ENCODE assay signal across 1 cellular context in the genomic region with DNA sequence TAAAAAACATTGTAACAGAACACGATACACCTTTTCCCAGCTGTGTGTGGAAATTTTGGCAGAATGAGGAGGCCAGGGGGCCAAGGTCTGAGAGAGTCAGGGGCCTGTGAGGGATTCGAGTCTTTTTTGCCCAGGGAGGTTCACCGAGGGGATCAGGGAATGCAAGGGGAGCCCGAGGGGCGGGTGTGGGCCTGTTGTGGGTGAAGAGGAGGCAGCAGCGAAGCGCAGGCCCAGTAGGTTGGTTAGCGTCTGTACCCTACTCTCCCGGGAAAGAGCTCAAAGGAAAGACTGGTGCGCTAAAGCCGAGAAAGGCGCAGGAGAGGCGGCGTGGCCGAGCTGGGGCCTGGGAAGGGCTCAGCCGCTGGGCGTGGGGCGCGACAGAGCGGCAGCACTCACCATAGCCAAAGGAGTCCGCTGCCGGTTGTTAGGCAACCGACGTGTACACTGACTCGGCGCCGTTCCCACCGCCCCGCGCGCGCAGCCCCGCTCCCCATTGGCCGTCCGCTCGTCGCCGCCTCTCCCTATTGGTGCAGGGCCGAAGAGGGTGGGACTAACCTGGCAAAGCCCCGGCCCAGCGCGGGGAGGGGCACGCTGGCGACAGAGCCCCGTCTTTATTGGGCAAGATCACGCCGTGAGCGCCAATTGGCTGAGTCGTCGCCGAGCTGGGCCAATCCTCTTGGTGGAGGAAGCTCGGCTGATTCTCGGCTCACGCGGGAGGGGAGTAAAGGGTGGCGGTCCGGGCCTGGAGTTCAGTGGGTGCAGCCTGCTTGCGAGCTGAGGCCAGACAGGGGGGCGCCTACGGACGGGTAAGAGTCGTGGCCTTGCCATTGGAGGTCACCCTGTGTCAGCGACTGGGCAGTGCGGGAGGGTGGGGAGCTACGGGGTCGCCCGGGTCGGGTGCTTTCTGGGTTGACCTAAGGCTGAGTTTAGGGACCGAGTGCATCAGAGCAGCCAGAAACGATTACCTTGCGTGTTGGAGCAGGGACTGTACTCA.
TF ChIP-seq lines count a peak whose summit lies in the region.

A gene (minus strand): TSS at position 446 of the 994 bp plus-strand sequence. CDS start 47 bp downstream, at position 399.
A gene (plus strand): TSS at position 752 of the 994 bp plus-strand sequence. CDS start 15,262 bp downstream, outside the sequence.

TF ChIP-seq in HEK293, 187 proteins besides CTCF, POLR2A, EP300 and RAD21 (continued from another document and continues in another):
- TF ChIP-seq, protein P1, sequence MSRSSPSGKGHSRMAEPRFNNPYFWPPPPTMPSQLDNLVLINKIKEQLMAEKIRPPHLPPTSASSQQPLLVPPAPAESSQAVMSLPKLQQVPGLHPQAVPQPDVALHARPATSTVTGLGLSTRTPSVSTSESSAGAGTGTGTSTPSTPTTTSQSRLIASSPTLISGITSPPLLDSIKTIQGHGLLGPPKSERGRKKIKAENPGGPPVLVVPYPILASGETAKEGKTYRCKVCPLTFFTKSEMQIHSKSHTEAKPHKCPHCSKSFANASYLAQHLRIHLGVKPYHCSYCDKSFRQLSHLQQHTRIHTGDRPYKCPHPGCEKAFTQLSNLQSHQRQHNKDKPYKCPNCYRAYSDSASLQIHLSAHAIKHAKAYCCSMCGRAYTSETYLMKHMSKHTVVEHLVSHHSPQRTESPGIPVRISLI (tag by site-specific recombination; IDR thresholded peaks at IDR 0.05), result no peak
- TF ChIP-seq, protein P2, sequence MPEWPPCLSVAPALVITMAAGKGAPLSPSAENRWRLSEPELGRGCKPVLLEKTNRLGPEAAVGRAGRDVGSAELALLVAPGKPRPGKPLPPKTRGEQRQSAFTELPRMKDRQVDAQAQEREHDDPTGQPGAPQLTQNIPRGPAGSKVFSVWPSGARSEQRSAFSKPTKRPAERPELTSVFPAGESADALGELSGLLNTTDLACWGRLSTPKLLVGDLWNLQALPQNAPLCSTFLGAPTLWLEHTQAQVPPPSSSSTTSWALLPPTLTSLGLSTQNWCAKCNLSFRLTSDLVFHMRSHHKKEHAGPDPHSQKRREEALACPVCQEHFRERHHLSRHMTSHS (tag by site-specific recombination; IDR thresholded peaks at IDR 0.05), result no peak
- TF ChIP-seq ZNF37A (tag by site-specific recombination; IDR thresholded peaks at IDR 0.05) (no peak), ZNF391 (tag by site-specific recombination; IDR thresholded peaks at IDR 0.05; ENCODE audit: borderline replicate concordance, low read depth) (no peak), KLF1 (tag by site-specific recombination; IDR thresholded peaks at IDR 0.05) (0 out of 2 replicates have a peak, but pooled peaks have one; percentile 20), ZNF302 (tag by site-specific recombination; IDR thresholded peaks at IDR 0.05; ENCODE audit: low read depth) (no peak), SCRT2 (tag by site-specific recombination; IDR thresholded peaks at IDR 0.05) (no peak), ZNF426 (tag by site-specific recombination; IDR thresholded peaks at IDR 0.05) (no peak), ZFP69B (tag by site-specific recombination; IDR thresholded peaks at IDR 0.05) (no peak), ZNF707 (tag by site-specific recombination; IDR thresholded peaks at IDR 0.05) (no peak), ZNF558 (tag by site-specific recombination; IDR thresholded peaks at IDR 0.05) (no peak), ZNF501 (tag by site-specific recombination; IDR thresholded peaks at IDR 0.05) (0 out of 2 replicates have a peak, but pooled peaks have one; percentile 33), ZXDB (tag by site-specific recombination; IDR thresholded peaks at IDR 0.05) (peak; percentile 98), ZNF266 (tag by site-specific recombination; IDR thresholded peaks at IDR 0.05; ENCODE audit: low read depth) (no peak), ZNF76 (tag by site-specific recombination; IDR thresholded peaks at IDR 0.05; ENCODE audit: borderline replicate concordance, low read depth) (peak; percentile 85), ZNF510 (tag by site-specific recombination; IDR thresholded peaks at IDR 0.05; ENCODE audit: insufficient replicate concordance) (no peak), OSR2 (tag by site-specific recombination; IDR thresholded peaks at IDR 0.05) (no peak), ZBTB20 (tag by site-specific recombination; IDR thresholded peaks at IDR 0.05) (no peak), GLIS2 (tag by site-specific recombination; IDR thresholded peaks at IDR 0.05) (peak; percentile 43; the same call in 1 of the 2 replicates), MYNN (tag by site-specific recombination; IDR thresholded peaks at IDR 0.05; ENCODE audit: borderline replicate concordance) (peak; percentile 80), KLF16 (tag by site-specific recombination; IDR thresholded peaks at IDR 0.05) (peak; percentile 58; the same call in 1 of the 2 replicates), ZNF623 (tag by site-specific recombination; IDR thresholded peaks at IDR 0.05) (no peak), ZNF561 (tag by site-specific recombination; IDR thresholded peaks at IDR 0.05; ENCODE audit: borderline replicate concordance) (no peak; the same call in 1 of the 2 replicates), ZNF341 (tag by site-specific recombination; IDR thresholded peaks at IDR 0.05; ENCODE audit: low read depth) (peak; percentile 99), ZNF610 (tag by site-specific recombination; IDR thresholded peaks at IDR 0.05; ENCODE audit: borderline replicate concordance) (no peak), ZNF169 (tag by site-specific recombination; IDR thresholded peaks at IDR 0.05) (no peak), ZNF404 (tag by site-specific recombination; IDR thresholded peaks at IDR 0.05) (no peak)
- TF ChIP-seq, protein P3, sequence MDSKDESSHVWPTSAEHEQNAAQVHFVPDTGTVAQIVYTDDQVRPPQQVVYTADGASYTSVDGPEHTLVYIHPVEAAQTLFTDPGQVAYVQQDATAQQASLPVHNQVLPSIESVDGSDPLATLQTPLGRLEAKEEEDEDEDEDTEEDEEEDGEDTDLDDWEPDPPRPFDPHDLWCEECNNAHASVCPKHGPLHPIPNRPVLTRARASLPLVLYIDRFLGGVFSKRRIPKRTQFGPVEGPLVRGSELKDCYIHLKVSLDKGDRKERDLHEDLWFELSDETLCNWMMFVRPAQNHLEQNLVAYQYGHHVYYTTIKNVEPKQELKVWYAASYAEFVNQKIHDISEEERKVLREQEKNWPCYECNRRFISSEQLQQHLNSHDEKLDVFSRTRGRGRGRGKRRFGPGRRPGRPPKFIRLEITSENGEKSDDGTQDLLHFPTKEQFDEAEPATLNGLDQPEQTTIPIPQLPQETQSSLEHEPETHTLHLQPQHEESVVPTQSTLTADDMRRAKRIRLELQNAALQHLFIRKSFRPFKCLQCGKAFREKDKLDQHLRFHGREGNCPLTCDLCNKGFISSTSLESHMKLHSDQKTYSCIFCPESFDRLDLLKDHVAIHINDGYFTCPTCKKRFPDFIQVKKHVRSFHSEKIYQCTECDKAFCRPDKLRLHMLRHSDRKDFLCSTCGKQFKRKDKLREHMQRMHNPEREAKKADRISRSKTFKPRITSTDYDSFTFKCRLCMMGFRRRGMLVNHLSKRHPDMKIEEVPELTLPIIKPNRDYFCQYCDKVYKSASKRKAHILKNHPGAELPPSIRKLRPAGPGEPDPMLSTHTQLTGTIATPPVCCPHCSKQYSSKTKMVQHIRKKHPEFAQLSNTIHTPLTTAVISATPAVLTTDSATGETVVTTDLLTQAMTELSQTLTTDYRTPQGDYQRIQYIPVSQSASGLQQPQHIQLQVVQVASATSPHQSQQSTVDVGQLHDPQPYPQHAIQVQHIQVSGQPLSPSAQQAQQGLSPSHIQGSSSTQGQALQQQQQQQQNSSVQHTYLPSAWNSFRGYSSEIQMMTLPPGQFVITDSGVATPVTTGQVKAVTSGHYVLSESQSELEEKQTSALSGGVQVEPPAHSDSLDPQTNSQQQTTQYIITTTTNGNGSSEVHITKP (tag by site-specific recombination; IDR thresholded peaks at IDR 0.05), result peak; percentile 43; the same call in 1 of the 2 replicates
- TF ChIP-seq, protein P4, sequence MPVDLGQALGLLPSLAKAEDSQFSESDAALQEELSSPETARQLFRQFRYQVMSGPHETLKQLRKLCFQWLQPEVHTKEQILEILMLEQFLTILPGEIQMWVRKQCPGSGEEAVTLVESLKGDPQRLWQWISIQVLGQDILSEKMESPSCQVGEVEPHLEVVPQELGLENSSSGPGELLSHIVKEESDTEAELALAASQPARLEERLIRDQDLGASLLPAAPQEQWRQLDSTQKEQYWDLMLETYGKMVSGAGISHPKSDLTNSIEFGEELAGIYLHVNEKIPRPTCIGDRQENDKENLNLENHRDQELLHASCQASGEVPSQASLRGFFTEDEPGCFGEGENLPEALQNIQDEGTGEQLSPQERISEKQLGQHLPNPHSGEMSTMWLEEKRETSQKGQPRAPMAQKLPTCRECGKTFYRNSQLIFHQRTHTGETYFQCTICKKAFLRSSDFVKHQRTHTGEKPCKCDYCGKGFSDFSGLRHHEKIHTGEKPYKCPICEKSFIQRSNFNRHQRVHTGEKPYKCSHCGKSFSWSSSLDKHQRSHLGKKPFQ (tag by site-specific recombination; IDR thresholded peaks at IDR 0.05), result no peak
- TF ChIP-seq, protein P5, sequence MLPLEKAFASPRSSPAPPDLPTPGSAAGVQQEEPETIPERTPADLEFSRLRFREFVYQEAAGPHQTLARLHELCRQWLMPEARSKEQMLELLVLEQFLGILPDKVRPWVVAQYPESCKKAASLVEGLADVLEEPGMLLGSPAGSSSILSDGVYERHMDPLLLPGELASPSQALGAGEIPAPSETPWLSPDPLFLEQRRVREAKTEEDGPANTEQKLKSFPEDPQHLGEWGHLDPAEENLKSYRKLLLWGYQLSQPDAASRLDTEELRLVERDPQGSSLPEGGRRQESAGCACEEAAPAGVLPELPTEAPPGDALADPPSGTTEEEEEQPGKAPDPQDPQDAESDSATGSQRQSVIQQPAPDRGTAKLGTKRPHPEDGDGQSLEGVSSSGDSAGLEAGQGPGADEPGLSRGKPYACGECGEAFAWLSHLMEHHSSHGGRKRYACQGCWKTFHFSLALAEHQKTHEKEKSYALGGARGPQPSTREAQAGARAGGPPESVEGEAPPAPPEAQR (tag by site-specific recombination; IDR thresholded peaks at IDR 0.05), result no peak
- TF ChIP-seq, protein P6, sequence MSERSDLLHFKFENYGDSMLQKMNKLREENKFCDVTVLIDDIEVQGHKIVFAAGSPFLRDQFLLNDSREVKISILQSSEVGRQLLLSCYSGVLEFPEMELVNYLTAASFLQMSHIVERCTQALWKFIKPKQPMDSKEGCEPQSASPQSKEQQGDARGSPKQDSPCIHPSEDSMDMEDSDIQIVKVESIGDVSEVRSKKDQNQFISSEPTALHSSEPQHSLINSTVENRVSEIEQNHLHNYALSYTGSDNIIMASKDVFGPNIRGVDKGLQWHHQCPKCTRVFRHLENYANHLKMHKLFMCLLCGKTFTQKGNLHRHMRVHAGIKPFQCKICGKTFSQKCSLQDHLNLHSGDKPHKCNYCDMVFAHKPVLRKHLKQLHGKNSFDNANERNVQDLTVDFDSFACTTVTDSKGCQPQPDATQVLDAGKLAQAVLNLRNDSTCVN (tag by site-specific recombination; optimal IDR thresholded peaks at IDR 0.05), result peak; percentile 75
- TF ChIP-seq, protein P7, sequence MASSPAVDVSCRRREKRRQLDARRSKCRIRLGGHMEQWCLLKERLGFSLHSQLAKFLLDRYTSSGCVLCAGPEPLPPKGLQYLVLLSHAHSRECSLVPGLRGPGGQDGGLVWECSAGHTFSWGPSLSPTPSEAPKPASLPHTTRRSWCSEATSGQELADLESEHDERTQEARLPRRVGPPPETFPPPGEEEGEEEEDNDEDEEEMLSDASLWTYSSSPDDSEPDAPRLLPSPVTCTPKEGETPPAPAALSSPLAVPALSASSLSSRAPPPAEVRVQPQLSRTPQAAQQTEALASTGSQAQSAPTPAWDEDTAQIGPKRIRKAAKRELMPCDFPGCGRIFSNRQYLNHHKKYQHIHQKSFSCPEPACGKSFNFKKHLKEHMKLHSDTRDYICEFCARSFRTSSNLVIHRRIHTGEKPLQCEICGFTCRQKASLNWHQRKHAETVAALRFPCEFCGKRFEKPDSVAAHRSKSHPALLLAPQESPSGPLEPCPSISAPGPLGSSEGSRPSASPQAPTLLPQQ (tag by site-specific recombination; IDR thresholded peaks at IDR 0.05), result no peak
- TF ChIP-seq, protein P8, sequence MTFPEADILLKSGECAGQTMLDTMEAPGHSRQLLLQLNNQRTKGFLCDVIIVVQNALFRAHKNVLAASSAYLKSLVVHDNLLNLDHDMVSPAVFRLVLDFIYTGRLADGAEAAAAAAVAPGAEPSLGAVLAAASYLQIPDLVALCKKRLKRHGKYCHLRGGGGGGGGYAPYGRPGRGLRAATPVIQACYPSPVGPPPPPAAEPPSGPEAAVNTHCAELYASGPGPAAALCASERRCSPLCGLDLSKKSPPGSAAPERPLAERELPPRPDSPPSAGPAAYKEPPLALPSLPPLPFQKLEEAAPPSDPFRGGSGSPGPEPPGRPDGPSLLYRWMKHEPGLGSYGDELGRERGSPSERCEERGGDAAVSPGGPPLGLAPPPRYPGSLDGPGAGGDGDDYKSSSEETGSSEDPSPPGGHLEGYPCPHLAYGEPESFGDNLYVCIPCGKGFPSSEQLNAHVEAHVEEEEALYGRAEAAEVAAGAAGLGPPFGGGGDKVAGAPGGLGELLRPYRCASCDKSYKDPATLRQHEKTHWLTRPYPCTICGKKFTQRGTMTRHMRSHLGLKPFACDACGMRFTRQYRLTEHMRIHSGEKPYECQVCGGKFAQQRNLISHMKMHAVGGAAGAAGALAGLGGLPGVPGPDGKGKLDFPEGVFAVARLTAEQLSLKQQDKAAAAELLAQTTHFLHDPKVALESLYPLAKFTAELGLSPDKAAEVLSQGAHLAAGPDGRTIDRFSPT (tag by site-specific recombination; IDR thresholded peaks at IDR 0.05), result no peak
- TF ChIP-seq, protein P9, sequence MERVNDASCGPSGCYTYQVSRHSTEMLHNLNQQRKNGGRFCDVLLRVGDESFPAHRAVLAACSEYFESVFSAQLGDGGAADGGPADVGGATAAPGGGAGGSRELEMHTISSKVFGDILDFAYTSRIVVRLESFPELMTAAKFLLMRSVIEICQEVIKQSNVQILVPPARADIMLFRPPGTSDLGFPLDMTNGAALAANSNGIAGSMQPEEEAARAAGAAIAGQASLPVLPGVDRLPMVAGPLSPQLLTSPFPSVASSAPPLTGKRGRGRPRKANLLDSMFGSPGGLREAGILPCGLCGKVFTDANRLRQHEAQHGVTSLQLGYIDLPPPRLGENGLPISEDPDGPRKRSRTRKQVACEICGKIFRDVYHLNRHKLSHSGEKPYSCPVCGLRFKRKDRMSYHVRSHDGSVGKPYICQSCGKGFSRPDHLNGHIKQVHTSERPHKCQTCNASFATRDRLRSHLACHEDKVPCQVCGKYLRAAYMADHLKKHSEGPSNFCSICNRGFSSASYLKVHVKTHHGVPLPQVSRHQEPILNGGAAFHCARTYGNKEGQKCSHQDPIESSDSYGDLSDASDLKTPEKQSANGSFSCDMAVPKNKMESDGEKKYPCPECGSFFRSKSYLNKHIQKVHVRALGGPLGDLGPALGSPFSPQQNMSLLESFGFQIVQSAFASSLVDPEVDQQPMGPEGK (tag by site-specific recombination; IDR thresholded peaks at IDR 0.05), result peak; percentile 57
- TF ChIP-seq, protein P10, sequence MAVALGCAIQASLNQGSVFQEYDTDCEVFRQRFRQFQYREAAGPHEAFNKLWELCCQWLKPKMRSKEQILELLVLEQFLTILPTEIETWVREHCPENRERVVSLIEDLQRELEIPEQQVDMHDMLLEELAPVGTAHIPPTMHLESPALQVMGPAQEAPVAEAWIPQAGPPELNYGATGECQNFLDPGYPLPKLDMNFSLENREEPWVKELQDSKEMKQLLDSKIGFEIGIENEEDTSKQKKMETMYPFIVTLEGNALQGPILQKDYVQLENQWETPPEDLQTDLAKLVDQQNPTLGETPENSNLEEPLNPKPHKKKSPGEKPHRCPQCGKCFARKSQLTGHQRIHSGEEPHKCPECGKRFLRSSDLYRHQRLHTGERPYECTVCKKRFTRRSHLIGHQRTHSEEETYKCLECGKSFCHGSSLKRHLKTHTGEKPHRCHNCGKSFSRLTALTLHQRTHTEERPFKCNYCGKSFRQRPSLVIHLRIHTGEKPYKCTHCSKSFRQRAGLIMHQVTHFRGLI (tag by site-specific recombination; IDR thresholded peaks at IDR 0.05), result peak; percentile 27; the same call in 1 of the 2 replicates
